In genomic region chrX:87409113-87409841, GRCh38 we compare ENCODE assay signal across 12 cellular contexts.
DNase-seq lines count a peak whose midpoint lies in the region; ATAC-seq, FAIRE-seq and TF ChIP-seq lines count a peak whose summit lies in the region.
"Had no signal": no experiment of that assay in that cellular context is flagged by ENCODE, and none has a peak within 500 bp of the region (broad histone marks: within the 10 kb centered on the region; RNA-seq: fewer than 3 reads in every experiment).

No MANE protein-coding gene starts in this region.

- no peak for TF ChIP-seq CTCF in astrocyte of the cerebellum (IDR thresholded peaks at IDR 0.05; ENCODE audit: low read depth, low read length, missing control alignments)

- CTCF ChIA-PET in activated CD8-positive, alpha-beta T cell treated with anti-CD3 and anti-CD28 coated beads, Interleukin-2, amount 10 ng/mL, durations not matched to agents 7 days and 5 days (lab: Charles Lee), result no interaction called here

- no peaks in the 10 kb centered on the region for H3K27me3 Mint-ChIP-seq in activated CD8-positive, alpha-beta T cell treated with anti-CD3 and anti-CD28 coated beads, Interleukin-2, amount 10 ng/mL, durations not matched to agents 7 days and 5 days (ENCODE audit: low read depth)

- no peak overlapping the region for H3K4me3 ChIP-seq in astrocyte of the cerebellum (ENCODE audit: low read depth, low read length)

- no peaks in the 10 kb centered on the region for H3K4me1 Mint-ChIP-seq in activated CD8-positive, alpha-beta T cell treated with anti-CD3 and anti-CD28 coated beads, Interleukin-2, amount 10 ng/mL, durations not matched to agents 7 days and 5 days (ENCODE audit: low read depth)

- DNase-seq in KBM-7 (peak; percentile 39), astrocyte of the cerebellum (ENCODE audit: low read depth) (peak; percentile 90), iPS-NIHi11 (ENCODE audit: low spot score) (peak; percentile 7), smooth muscle cell of the brain vasculature (ENCODE audit: low read depth, low spot score) (peak; percentile 86), GM19239 (ENCODE audit: insufficient read length, low spot score) (no peak)
- no peak for DNase-seq in activated naive CD4-positive, alpha-beta T cell treated with anti-CD3 and anti-CD28 coated beads, Interleukin-2, amount 50 U/mL, for 16 hours
- no peak for DNase-seq in activated CD8-positive, alpha-beta T cell treated with anti-CD3 and anti-CD28 coated beads, Interleukin-2, amount 10 ng/mL, durations not matched to agents 7 days and 5 days
- DNase-seq: amniotic stem cell, KG1 had no signal

- no peak for ATAC-seq in HG03175 (IDR thresholded peaks at IDR 0.05; ENCODE audit: unreplicated experiment)
- no peak for ATAC-seq in activated CD8-positive, alpha-beta T cell treated with anti-CD3 and anti-CD28 coated beads, Interleukin-2, amount 10 ng/mL, durations not matched to agents 7 days and 5 days

- in situ Hi-C loops in KBM-7 (cut with MboI; ENCODE audit: low pct_unique_long_range_greater_than_20kb, low sequenced_read_pairs), result no loop called here
- in situ Hi-C loops in astrocyte of the cerebellum (cut with HindIII; ENCODE audit: low sequenced_read_pairs), result no loop called here

- no peak overlapping the region for H3K27ac Mint-ChIP-seq in activated CD8-positive, alpha-beta T cell treated with anti-CD3 and anti-CD28 coated beads, Interleukin-2, amount 10 ng/mL, durations not matched to agents 7 days and 5 days

- no peak overlapping the region for H3K4me3 Mint-ChIP-seq in activated CD8-positive, alpha-beta T cell treated with anti-CD3 and anti-CD28 coated beads, Interleukin-2, amount 10 ng/mL, durations not matched to agents 7 days and 5 days

- H3K36me3 Mint-ChIP-seq in activated CD8-positive, alpha-beta T cell treated with anti-CD3 and anti-CD28 coated beads, Interleukin-2, amount 10 ng/mL, durations not matched to agents 7 days and 5 days (ENCODE audit: low read depth), result no peaks in the 10 kb centered on the region

- H3K9me3 Mint-ChIP-seq in activated CD8-positive, alpha-beta T cell treated with anti-CD3 and anti-CD28 coated beads, Interleukin-2, amount 10 ng/mL, durations not matched to agents 7 days and 5 days (ENCODE audit: insufficient read depth), result peaks cover 6% of the 10 kb centered on the region

- POLR2A ChIA-PET in activated CD8-positive, alpha-beta T cell treated with anti-CD3 and anti-CD28 coated beads, Interleukin-2, amount 10 ng/mL, durations not matched to agents 7 days and 5 days (lab: Charles Lee), result no interaction called here

- FAIRE-seq in GM19239 (lab: Jason Lieb, UNC), result no peak
- FAIRE-seq: keratinocyte, TTC549 had no signal

Comparison
In these comparisons a context has a peak if more than half of its experiments do, and no peak if none do; other contexts are left out.
1. DNase-seq: peak in KBM-7 (single experiment), astrocyte of the cerebellum (single experiment), iPS-NIHi11 (single experiment) and smooth muscle cell of the brain vasculature (single experiment); none in activated naive CD4-positive, alpha-beta T cell treated with anti-CD3 and anti-CD28 coated beads, Interleukin-2, amount 50 U/mL, for 16 hours (single experiment), GM19239 (single experiment) and activated CD8-positive, alpha-beta T cell treated with anti-CD3 and anti-CD28 coated beads, Interleukin-2, amount 10 ng/mL, durations not matched to agents 7 days and 5 days (single experiment).